ENCODE assay signal across 1 cellular context in genomic region chr4:109914356-109914755, GRCh38.
TF ChIP-seq lines count a peak whose summit lies in the region.

No MANE protein-coding gene starts in this region.

TF ChIP-seq in GM23338, 12 proteins besides CTCF, POLR2A, EP300 and RAD21:
- TF ChIP-seq ZNF462 (CRISPR knock-in tag; IDR thresholded peaks at IDR 0.05) (no peak), CREB1 (CRISPR knock-in tag; IDR thresholded peaks at IDR 0.05; ENCODE audit: low read depth) (no peak)
